In the genomic region with DNA sequence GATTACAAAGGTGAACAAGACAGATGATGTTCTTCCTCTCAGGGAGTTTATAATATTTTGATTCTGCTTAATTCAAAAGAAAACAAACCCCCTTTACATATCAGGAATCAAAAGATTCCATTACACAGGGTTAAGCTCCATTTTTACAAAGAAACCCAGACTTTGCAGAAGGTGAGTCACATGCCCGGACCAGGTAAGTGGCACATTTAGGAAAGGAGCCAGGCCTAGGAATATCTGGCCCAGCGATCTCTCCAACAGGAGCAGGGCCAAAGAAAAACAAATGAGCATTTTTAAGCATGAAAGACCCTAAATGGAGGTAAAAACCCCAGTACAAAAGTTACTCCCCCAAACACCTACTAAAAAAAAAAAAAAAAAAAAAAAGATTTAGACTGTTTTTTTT, we compare ENCODE assay signal across 9 cellular contexts. TPM values are rescaled to one million over a fixed set of nuclear protein-coding genes. Genes with fewer than 3 reads are reported as not detected.
DNase-seq lines count a peak whose midpoint lies in the region; ATAC-seq, FAIRE-seq and TF ChIP-seq lines count a peak whose summit lies in the region.
"Had no signal": no experiment of that assay in that cellular context is flagged by ENCODE, and none has a peak within 500 bp of the region (broad histone marks: within the 10 kb centered on the region; RNA-seq: fewer than 3 reads in every experiment).

No MANE protein-coding gene starts in this region.

- H3K9me3 ChIP-seq in HepG2 (ENCODE audit: low read length): peaks cover 8% of the 10 kb centered on the region
- no peaks in the 10 kb centered on the region for H3K9me3 ChIP-seq in thymus (ENCODE audit: control insufficient read depth)

- TF ChIP-seq CTCF in HepG2 (CRISPR knock-in tag; IDR thresholded peaks at IDR 0.05): no peak

- no peak for FAIRE-seq in HepG2 (lab: Jason Lieb, UNC)

- H3K36me3 Mint-ChIP-seq in activated CD4-positive, alpha-beta T cell treated with anti-CD3 and anti-CD28 coated beads, Interleukin-2, amount 10 ng/mL, durations not matched to agents 7 days and 5 days (ENCODE audit: low read depth): peaks cover 41% of the 10 kb centered on the region
- H3K36me3 Mint-ChIP-seq in activated naive CD8-positive, alpha-beta T cell treated with anti-CD3 and anti-CD28 coated beads, Interleukin-2, amount 50 U/mL, for 24 hours (ENCODE audit: low read depth): peaks cover 21% of the 10 kb centered on the region

- H3K9me3 Mint-ChIP-seq in activated CD4-positive, alpha-beta T cell treated with anti-CD3 and anti-CD28 coated beads, Interleukin-2, amount 10 ng/mL, durations not matched to agents 7 days and 5 days: peaks cover 8% of the 10 kb centered on the region
- peaks cover 9% of the 10 kb centered on the region for H3K9me3 Mint-ChIP-seq in activated naive CD8-positive, alpha-beta T cell treated with anti-CD3 and anti-CD28 coated beads, Interleukin-2, amount 50 U/mL, for 24 hours

- no TSS peak for BruUV-seq in HepG2 (replicated peaks; lab: Mats Ljungman, UMichigan)

- H3K27me3 ChIP-seq in HepG2 (ENCODE audit: control insufficient read depth in 1 of 2, insufficient read depth in 2 of 2, low read length in 2 of 2) (no peaks in the 10 kb centered on the region; a peak in 1 of 5 replicates), thymus (ENCODE audit: control insufficient read depth, insufficient read depth) (no peaks in the 10 kb centered on the region)

- H3K4me2 ChIP-seq in HepG2 (ENCODE audit: low read depth, low read length): peak overlapping the region; percentile 90

- in situ Hi-C loops in HepG2 (cut with HindIII; ENCODE audit: extremely low pct_ligation_motif_present, low pct_unique_long_range_greater_than_20kb): no loop called here

- no peaks in the 10 kb centered on the region for H3K27me3 Mint-ChIP-seq in activated CD4-positive, alpha-beta T cell treated with anti-CD3 and anti-CD28 coated beads, Interleukin-2, amount 10 ng/mL, durations not matched to agents 7 days and 5 days
- H3K27me3 Mint-ChIP-seq in activated naive CD8-positive, alpha-beta T cell treated with anti-CD3 and anti-CD28 coated beads, Interleukin-2, amount 50 U/mL, for 24 hours: no peaks in the 10 kb centered on the region

- CTCF ChIA-PET in activated CD4-positive, alpha-beta T cell treated with anti-CD3 and anti-CD28 coated beads, Interleukin-2, amount 10 ng/mL, durations not matched to agents 7 days and 5 days (lab: Charles Lee): no interaction called here
- CTCF ChIA-PET in HepG2 (lab: Yijun Ruan, JAX; ENCODE audit: low intra/inter-chr PET ratio, low total read pairs): no interaction called here

- H3K27ac ChIP-seq in HepG2 (ENCODE audit: extremely low read length, insufficient read depth, low read length) (peak overlapping the region; percentile 90), thymus (ENCODE audit: low read depth) (peak overlapping the region; percentile 67)

- H3K79me2 ChIP-seq in HepG2 (ENCODE audit: insufficient read depth, low read length): peaks cover 9% of the 10 kb centered on the region

- DNase-seq in activated CD4-positive, alpha-beta T cell treated with anti-CD3 and anti-CD28 coated beads, Interleukin-2, amount 10 ng/mL, durations not matched to agents 7 days and 5 days: no peak
- DNase-seq in activated CD4-positive, alpha-beta T cell treated with anti-CD3 and anti-CD28 coated beads for 1 hour: no peak
- no peak for DNase-seq in activated naive CD8-positive, alpha-beta T cell treated with anti-CD3 and anti-CD28 coated beads, Interleukin-2, amount 50 U/mL, for 24 hours
- DNase-seq in HepG2 (ENCODE audit: low spot score) (no peak), NCI-H774 (lab: John Stamatoyannopoulos, UW) (no peak), NCI-H446 (lab: John Stamatoyannopoulos, UW) (no peak)
- DNase-seq: COR-L47 had no signal

- POLR2A ChIA-PET in activated CD4-positive, alpha-beta T cell treated with anti-CD3 and anti-CD28 coated beads, Interleukin-2, amount 10 ng/mL, durations not matched to agents 7 days and 5 days (lab: Charles Lee): no interaction called here
- POLR2A ChIA-PET in HepG2 (lab: Yijun Ruan, JAX): interaction anchor here (1.7 kb wide), 1 partner anchor 9 kb away, joined by 9 read pairs; no protein-coding TSS in a partner anchor

- no peak for TF ChIP-seq RAD21 in HepG2 (CRISPR knock-in tag; IDR thresholded peaks at IDR 0.05)

- no peak for TF ChIP-seq POLR2A in HepG2 (IDR thresholded peaks at IDR 0.05; ENCODE audit: insufficient read depth in 1 of 2, low read depth in 2 of 2, low read length in 2 of 2)

- no peaks in the 10 kb centered on the region for H3K36me3 ChIP-seq in HepG2 (replicated peaks in 1 of 2; ENCODE audit: control insufficient read depth in 1 of 2, insufficient read depth in 2 of 2, low read length in 2 of 2)
- H3K36me3 ChIP-seq in thymus (ENCODE audit: control insufficient read depth, insufficient read depth): no peaks in the 10 kb centered on the region

- no peak overlapping the region for H2AFZ ChIP-seq in HepG2 (ENCODE audit: low read length)

- H3K4me1 ChIP-seq in HepG2 (ENCODE audit: insufficient read depth, low read length): peaks cover 51% of the 10 kb centered on the region
- peaks cover 27% of the 10 kb centered on the region for H3K4me1 ChIP-seq in thymus (ENCODE audit: control insufficient read depth, insufficient read depth, low read length)

- intact Hi-C loops in HepG2 (cut with micrococcal nuclease; ENCODE audit: unreplicated experiment): loop anchor here (10.0 kb wide), 1 partner anchor 208 kb away; a partner anchor contains a TSS

- peaks cover 58% of the 10 kb centered on the region for H3K4me1 Mint-ChIP-seq in activated CD4-positive, alpha-beta T cell treated with anti-CD3 and anti-CD28 coated beads, Interleukin-2, amount 10 ng/mL, durations not matched to agents 7 days and 5 days
- peaks cover 51% of the 10 kb centered on the region for H3K4me1 Mint-ChIP-seq in activated naive CD8-positive, alpha-beta T cell treated with anti-CD3 and anti-CD28 coated beads, Interleukin-2, amount 50 U/mL, for 24 hours

- no peaks in the 10 kb centered on the region for H4K20me1 ChIP-seq in HepG2 (ENCODE audit: insufficient read depth, low read length)

- peak overlapping the region; percentile 86; the same call in 1 of the 2 replicates for H3K9ac ChIP-seq in HepG2 (ENCODE audit: insufficient read depth, low read depth, low read length)

- 8% methylated on average over 2 of the region's 2 CpGs for WGBS in HepG2 (ENCODE audit: low lambda C conversion rate)
- 28% methylated on average over 2 of the region's 2 CpGs for WGBS in thymus

- ATAC-seq in activated naive CD8-positive, alpha-beta T cell treated with anti-CD3 and anti-CD28 coated beads, Interleukin-2, amount 50 U/mL, for 24 hours: no peak
- ATAC-seq in HepG2 (no peak), HG02678 (IDR thresholded peaks at IDR 0.05; ENCODE audit: unreplicated experiment) (no peak)

- H3K4me3 ChIP-seq in HepG2 (replicated peaks in 1 of 3; ENCODE audit: insufficient read depth in 1 of 3, low read depth in 2 of 3, low read length in 3 of 3) (peak overlapping the region; percentile 78 to 95 (median 85)), thymus (ENCODE audit: low read length) (peak overlapping the region; percentile 68)

- no peak for TF ChIP-seq EP300 in HepG2 (IDR thresholded peaks at IDR 0.05; ENCODE audit: low read depth in 2 of 2, low read length in 2 of 2)
- no peak for TF ChIP-seq EP300 in HepG2 (CRISPR knock-in tag; IDR thresholded peaks at IDR 0.05; ENCODE audit: borderline replicate concordance)

- peak overlapping the region; percentile 96 for H3K27ac Mint-ChIP-seq in activated CD4-positive, alpha-beta T cell treated with anti-CD3 and anti-CD28 coated beads, Interleukin-2, amount 10 ng/mL, durations not matched to agents 7 days and 5 days
- H3K27ac Mint-ChIP-seq in activated naive CD8-positive, alpha-beta T cell treated with anti-CD3 and anti-CD28 coated beads, Interleukin-2, amount 50 U/mL, for 24 hours: peak overlapping the region; percentile 96

- peak overlapping the region; percentile 93 for H3K4me3 Mint-ChIP-seq in activated CD4-positive, alpha-beta T cell treated with anti-CD3 and anti-CD28 coated beads, Interleukin-2, amount 10 ng/mL, durations not matched to agents 7 days and 5 days
- peak overlapping the region; percentile 96 for H3K4me3 Mint-ChIP-seq in activated naive CD8-positive, alpha-beta T cell treated with anti-CD3 and anti-CD28 coated beads, Interleukin-2, amount 50 U/mL, for 24 hours

RNA-seq across cellular contexts. Expression of a gene that starts 1.1 kb away (rescaled TPM):
- total RNA-seq in activated CD4-positive, alpha-beta T cell treated with anti-CD3 and anti-CD28 coated beads, Interleukin-2, amount 10 ng/mL, durations not matched to agents 7 days and 5 days: 10 to 100 TPM; 46.5 to 50.9 TPM
- total RNA-seq in HepG2 (2016; rRNA removed; fragmentation: Illumina TruSeq; extraction: Trizol): 22.7 and 27.7 TPM in 2 replicates
- 24.8 and 40.6 TPM in 2 replicates for total RNA-seq in HepG2 (2016; cell fraction: cytosol; rRNA removed; fragmentation: Illumina TruSeq; extraction: Trizol; ENCODE audit: low read depth)
- 23.6 and 24.6 TPM in 2 replicates for total RNA-seq in HepG2 (2016; cell fraction: insoluble cytoplasmic fraction; rRNA removed; fragmentation: Illumina TruSeq; extraction: Trizol)
- 43.8 and 49.6 TPM in 2 replicates for total RNA-seq in HepG2 (2016; cell fraction: membrane; rRNA removed; fragmentation: Illumina TruSeq; extraction: Trizol)
- 10.8 and 12.6 TPM in 2 replicates for total RNA-seq in HepG2 (2016; cell fraction: nucleus; rRNA removed; fragmentation: Illumina TruSeq; extraction: Trizol)
- polyA plus RNA-seq in HepG2 (2011; rRNA removed) (17.6 and 19.9 TPM in 2 replicates), thymus (25.0 TPM)
- 15.3 and 18.7 TPM in 2 replicates for polyA plus RNA-seq in HepG2 (2011; cell fraction: cytosol; rRNA removed)
- 7.9 and 9.7 TPM in 2 replicates for polyA plus RNA-seq in HepG2 (2011; cell fraction: nucleus; rRNA removed)
- 14.9 and 15.6 TPM in 2 replicates for polyA plus RNA-seq in HepG2 (2012)
- polyA plus RNA-seq in HepG2 (2016; cell fraction: cytosol; fragmentation: Illumina TruSeq; extraction: Trizol; ENCODE audit: low read depth): 29.4 and 42.1 TPM in 2 replicates
- polyA plus RNA-seq in HepG2 (2016; cell fraction: insoluble cytoplasmic fraction; fragmentation: Illumina TruSeq; extraction: Trizol; ENCODE audit: low read depth): 21.3 and 22.4 TPM in 2 replicates
- polyA plus RNA-seq in HepG2 (2016; cell fraction: membrane; fragmentation: Illumina TruSeq; extraction: Trizol; ENCODE audit: low read depth): 32.1 and 40.0 TPM in 2 replicates
- polyA plus RNA-seq in HepG2 (2016; cell fraction: nucleus; fragmentation: Illumina TruSeq; extraction: Trizol; ENCODE audit: insufficient read depth, low read depth): 10.7 and 14.3 TPM in 2 replicates
- 5.9 and 12.3 TPM in 2 replicates for polyA minus RNA-seq in HepG2 (2011; rRNA and poly(A)+ RNA removed; ENCODE audit: low replicate concordance)
- 6.5 and 7.4 TPM in 2 replicates for polyA minus RNA-seq in HepG2 (2011; cell fraction: cytosol; rRNA and poly(A)+ RNA removed)
- polyA minus RNA-seq in HepG2 (2011; cell fraction: nucleus; rRNA and poly(A)+ RNA removed): 9.8 and 14.5 TPM in 2 replicates

RNA-seq across cellular contexts. Expression of a gene that starts 50.0 kb away (rescaled TPM):
- total RNA-seq in activated CD4-positive, alpha-beta T cell treated with anti-CD3 and anti-CD28 coated beads, Interleukin-2, amount 10 ng/mL, durations not matched to agents 7 days and 5 days: 10 to 100 TPM; 31.5 to 32.4 TPM
- total RNA-seq in HepG2 (2016; rRNA removed; fragmentation: Illumina TruSeq; extraction: Trizol): 22.8 and 35.0 TPM in 2 replicates
- 8.1 and 9.1 TPM in 2 replicates for total RNA-seq in HepG2 (2016; cell fraction: cytosol; rRNA removed; fragmentation: Illumina TruSeq; extraction: Trizol; ENCODE audit: low read depth)
- 21.6 and 34.9 TPM in 2 replicates for total RNA-seq in HepG2 (2016; cell fraction: insoluble cytoplasmic fraction; rRNA removed; fragmentation: Illumina TruSeq; extraction: Trizol)
- total RNA-seq in HepG2 (2016; cell fraction: membrane; rRNA removed; fragmentation: Illumina TruSeq; extraction: Trizol): 6.4 and 7.4 TPM in 2 replicates
- 17.5 and 20.8 TPM in 2 replicates for total RNA-seq in HepG2 (2016; cell fraction: nucleus; rRNA removed; fragmentation: Illumina TruSeq; extraction: Trizol)
- polyA plus RNA-seq in HepG2 (2011; rRNA removed): 3.4 and 3.7 TPM in 2 replicates
- polyA plus RNA-seq in HepG2 (2011; cell fraction: cytosol; rRNA removed): 1.5 and 2.6 TPM in 2 replicates
- 2.7 and 3.1 TPM in 2 replicates for polyA plus RNA-seq in HepG2 (2011; cell fraction: nucleus; rRNA removed)
- polyA plus RNA-seq in HepG2 (2012): 10.9 and 14.4 TPM in 2 replicates
- 0.28 and 0.47 TPM in 2 replicates for polyA plus RNA-seq in HepG2 (2016; cell fraction: cytosol; fragmentation: Illumina TruSeq; extraction: Trizol; ENCODE audit: low read depth)
- polyA plus RNA-seq in HepG2 (2016; cell fraction: insoluble cytoplasmic fraction; fragmentation: Illumina TruSeq; extraction: Trizol; ENCODE audit: low read depth): 19.7 and 21.4 TPM in 2 replicates
- 1.7 and 2.0 TPM in 2 replicates for polyA plus RNA-seq in HepG2 (2016; cell fraction: membrane; fragmentation: Illumina TruSeq; extraction: Trizol; ENCODE audit: low read depth)
- polyA plus RNA-seq in HepG2 (2016; cell fraction: nucleus; fragmentation: Illumina TruSeq; extraction: Trizol; ENCODE audit: insufficient read depth, low read depth): 12.7 and 13.6 TPM in 2 replicates
- 2.8 and 10.1 TPM in 2 replicates for polyA minus RNA-seq in HepG2 (2011; rRNA and poly(A)+ RNA removed; ENCODE audit: low replicate concordance)
- 10.0 and 12.9 TPM in 2 replicates for polyA minus RNA-seq in HepG2 (2011; cell fraction: cytosol; rRNA and poly(A)+ RNA removed)
- 17.9 and 21.1 TPM in 2 replicates for polyA minus RNA-seq in HepG2 (2011; cell fraction: nucleus; rRNA and poly(A)+ RNA removed)
- 16.9 TPM for polyA plus RNA-seq in thymus
